Comparison of ENCODE assay signal across 8 cellular contexts in genomic region chr3:48847053-48847585, GRCh38. TPM values are rescaled to one million over a fixed set of nuclear protein-coding genes. Genes with fewer than 3 reads are reported as not detected.
A peak's percentile ranks its signal among the peaks of the same experiment; 100 is the strongest.
DNase-seq lines count a peak whose midpoint lies in the region; ATAC-seq and TF ChIP-seq lines count a peak whose summit lies in the region.

No MANE protein-coding gene starts in this region.

- peak overlapping the region; percentile 50 for H3K9ac ChIP-seq in HUES6 (ENCODE audit: low read length)

- peak overlapping the region; percentile 67 for H3K4me3 ChIP-seq in CD8-positive, alpha-beta memory T cell (ENCODE audit: low read length)
- peak overlapping the region; percentile 58 for H3K4me3 ChIP-seq in HUES6 (ENCODE audit: low read depth, low read length)

- H3K27me3 Mint-ChIP-seq in CD8-positive, alpha-beta memory T cell: no peaks in the 10 kb centered on the region
- no peaks in the 10 kb centered on the region for H3K27me3 Mint-ChIP-seq in natural killer cell (ENCODE audit: low read depth in 2 of 2)

- peak; percentile 45 to 73 (median 60) for DNase-seq in CD8-positive, alpha-beta memory T cell
- peak; percentile 81 for DNase-seq in RKO (ENCODE audit: low spot score)
- peak; percentile 40 for DNase-seq in activated gamma-delta T cell (lab: John Stamatoyannopoulos, UW)
- DNase-seq in fibroblast of the conjunctiva (ENCODE audit: low read depth): peak; percentile 35
- no peak for DNase-seq in natural killer cell
- DNase-seq in stimulated activated naive CD8-positive, alpha-beta T cell treated with anti-CD3 and anti-CD28 coated beads, Interleukin-15, Interleukin-2, amounts not matched to agents 100 U/mL and 50 U/mL, for 24 hours: peak; percentile 65

- H3K36me3 ChIP-seq in CD8-positive, alpha-beta memory T cell (ENCODE audit: insufficient read depth, low read length): no peaks in the 10 kb centered on the region
- no peaks in the 10 kb centered on the region for H3K36me3 ChIP-seq in HUES6 (ENCODE audit: control insufficient read depth, insufficient read depth, low read length)

- intact Hi-C loops in natural killer cell (cut with micrococcal nuclease): loop anchor here (2.0 to 5.0 kb wide), 3 partner anchors 34 to 70 kb away; partner anchors contain the start of genes ARIH2 and SLC25A20

- ATAC-seq in GM21423 (IDR thresholded peaks at IDR 0.05; ENCODE audit: unreplicated experiment) (peak; percentile 33), natural killer cell (peak; percentile 37 to 51 (median 38))
- ATAC-seq in stimulated activated naive CD8-positive, alpha-beta T cell treated with anti-CD3 and anti-CD28 coated beads, Interleukin-15, Interleukin-2, amounts not matched to agents 100 U/mL and 50 U/mL, for 24 hours: peak; percentile 58

- peaks cover 28% of the 10 kb centered on the region for H3K4me1 ChIP-seq in CD8-positive, alpha-beta memory T cell (ENCODE audit: insufficient read depth, low read length)
- peaks cover 12% of the 10 kb centered on the region for H3K4me1 ChIP-seq in HUES6 (ENCODE audit: control insufficient read depth, insufficient read depth, low read length)

- H3K36me3 Mint-ChIP-seq in CD8-positive, alpha-beta memory T cell: peaks cover 0 to 14% (median 0%) of the 10 kb centered on the region in 3 donors
- no peaks in the 10 kb centered on the region for H3K36me3 Mint-ChIP-seq in natural killer cell

- H3K27ac ChIP-seq in CD8-positive, alpha-beta memory T cell (ENCODE audit: low read depth, low read length): peak overlapping the region; percentile 79
- H3K27ac ChIP-seq in HUES6 (ENCODE audit: low read depth, low read length): no peak overlapping the region; the same call in 1 of the 2 replicates

- TF ChIP-seq CTCF in natural killer cell (IDR thresholded peaks at IDR 0.05): no peak

- no peaks in the 10 kb centered on the region for H3K9me3 Mint-ChIP-seq in CD8-positive, alpha-beta memory T cell
- H3K9me3 Mint-ChIP-seq in natural killer cell: no peaks in the 10 kb centered on the region

- H3K27ac Mint-ChIP-seq in CD8-positive, alpha-beta memory T cell: peak overlapping the region; percentile 71 to 94 (median 88)
- H3K27ac Mint-ChIP-seq in natural killer cell: peak overlapping the region; percentile 98

- POLR2A ChIA-PET in CD8-positive, alpha-beta memory T cell (lab: Charles Lee): interaction anchor here (0.5 to 2.0 kb wide), 4 partner anchors 35 to 246 kb away, joined by 3 to 10 read pairs (median 4); partner anchors contain the start of gene QRICH1

- no peaks in the 10 kb centered on the region for H3K27me3 ChIP-seq in CD8-positive, alpha-beta memory T cell (ENCODE audit: insufficient read depth, low read length, poor library complexity, severe bottlenecking)
- H3K27me3 ChIP-seq in HUES6 (ENCODE audit: control insufficient read depth, insufficient read depth, low read length): no peaks in the 10 kb centered on the region

- peak overlapping the region; percentile 85 to 95 (median 94) for H3K4me3 Mint-ChIP-seq in CD8-positive, alpha-beta memory T cell
- peak overlapping the region; percentile 91 for H3K4me3 Mint-ChIP-seq in natural killer cell

- CTCF ChIA-PET in CD8-positive, alpha-beta memory T cell (lab: Charles Lee): interaction anchor here (1.1 to 2.0 kb wide), 3 partner anchors 51 to 141 kb away, joined by 3 to 8 read pairs (median 3); partner anchors contain the start of gene ARIH2

- no peaks in the 10 kb centered on the region for H3K9me3 ChIP-seq in CD8-positive, alpha-beta memory T cell (ENCODE audit: low read length)
- no peaks in the 10 kb centered on the region for H3K9me3 ChIP-seq in HUES6 (ENCODE audit: control insufficient read depth, insufficient read depth, low read depth, low read length)

- peaks cover 29 to 39% (median 30%) of the 10 kb centered on the region in 3 donors for H3K4me1 Mint-ChIP-seq in CD8-positive, alpha-beta memory T cell
- H3K4me1 Mint-ChIP-seq in natural killer cell: peaks cover 23 to 29% of the 10 kb centered on the region in 2 donors

RNA-seq across cellular contexts. Expression of gene PRKAR2A, which starts 0.6 kb away (rescaled TPM):
- 10 to 100 TPM; 61.5 to 62.1 TPM for total RNA-seq in CD8-positive, alpha-beta memory T cell
- 16.4 TPM for polyA plus RNA-seq in CD8-positive, alpha-beta memory T cell
- total RNA-seq in natural killer cell: 10 to 100 TPM; 40.5 to 43.5 (median 42.7) TPM

RNA-seq across cellular contexts. Expression of gene SLC25A20, which starts 51.6 kb away (rescaled TPM):
- 10 to 100 TPM; 29.1 to 31.5 TPM for total RNA-seq in CD8-positive, alpha-beta memory T cell
- polyA plus RNA-seq in CD8-positive, alpha-beta memory T cell: 40.1 TPM
- total RNA-seq in natural killer cell: 10 to 100 TPM; 29.5 to 64.0 (median 48.3) TPM
